In the genomic region with DNA sequence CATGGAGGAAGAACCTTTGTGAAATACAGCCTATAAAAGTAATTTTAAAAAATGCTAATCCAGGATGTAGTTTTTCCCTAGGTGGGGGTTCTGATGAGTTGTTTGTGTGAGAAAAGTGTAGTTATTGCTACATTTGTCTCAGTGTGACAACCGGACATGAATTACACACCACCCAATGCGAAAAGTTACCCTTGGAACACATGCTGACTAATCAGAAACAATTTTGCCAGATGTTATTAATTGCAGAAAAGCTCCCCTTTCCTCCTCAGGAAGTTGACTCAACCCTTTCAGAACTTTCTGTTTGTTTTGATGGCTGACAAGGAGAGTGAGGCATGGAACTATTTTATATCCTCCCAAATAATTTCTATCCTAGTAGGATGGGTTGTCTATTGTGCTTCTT, we compare ENCODE assay signal across 17 cellular contexts. TPM values are rescaled to one million over a fixed set of nuclear protein-coding genes. Genes with fewer than 3 reads are reported as not detected.
DNase-seq lines count a peak whose midpoint lies in the region; ATAC-seq, FAIRE-seq and TF ChIP-seq lines count a peak whose summit lies in the region.
"Had no signal": no experiment of that assay in that cellular context is flagged by ENCODE, and none has a peak within 500 bp of the region (broad histone marks: within the 10 kb centered on the region; RNA-seq: fewer than 3 reads in every experiment).

No MANE protein-coding gene starts in this region.

- peak; percentile 45 for DNase-seq in AG09319 (ENCODE audit: extremely low read depth, low read depth)
- DNase-seq in LHCN-M2 (ENCODE audit: low read depth) = peak; percentile 80
- peak; percentile 81 for DNase-seq in bronchial epithelial cell (ENCODE audit: low read depth)
- peak; percentile 32 for DNase-seq in kidney tubule cell (ENCODE audit: low spot score)
- DNase-seq in stimulated activated CD4-positive, alpha-beta T cell treated with anti-CD3 and anti-CD28 coated beads, Interleukin-12 subunit alpha, Interleukin-12 subunit beta, amount 100 ng/mL, for 4 hours = no peak
- DNase-seq in activated T-cell treated with anti-CD3 and anti-CD28 coated beads, Interleukin-2, amount 50 U/mL, for 72 hours = no peak
- no peak for DNase-seq in SHP77 (lab: John Stamatoyannopoulos, UW)
- DNase-seq: activated CD4-positive, alpha-beta T cell treated with anti-CD3 and anti-CD28 coated beads for 48 hours; activated T-cell treated with anti-CD3 and anti-CD28 coated beads, Interleukin-2, amount 50 U/mL, for 1 hour; kidney; NCI-H1694; NCI-H526 treated with DMSO at 0.1 percent for 48 hours; T-helper 2 cell had no signal

- no peaks in the 10 kb centered on the region for H3K27me3 ChIP-seq in bronchial epithelial cell (ENCODE audit: control insufficient read depth, insufficient read depth, low read length)

- peaks cover 19% of the 10 kb centered on the region for H3K27me3 Mint-ChIP-seq in activated T-cell treated with anti-CD3 and anti-CD28 coated beads, Interleukin-2, amount 50 U/mL, for 72 hours (ENCODE audit: low read depth)
- H3K27me3 Mint-ChIP-seq: B cell had no signal

- no peak for FAIRE-seq in bronchial epithelial cell (lab: Jason Lieb, UNC)
- FAIRE-seq: K562, kidney, RCC 7860 had no signal

- TF ChIP-seq CTCF in AG09319 (IDR thresholded peaks at IDR 0.05; ENCODE audit: low read depth, low read length) = no peak
- TF ChIP-seq CTCF in bronchial epithelial cell (IDR thresholded peaks at IDR 0.05; ENCODE audit: insufficient read depth, low read length, severe bottlenecking) = no peak

- H3K4me3 ChIP-seq in bronchial epithelial cell (ENCODE audit: low read depth, low read length) = no peak overlapping the region
- H3K4me3 ChIP-seq: K562 had no signal

- no peak overlapping the region for H3K4me3 Mint-ChIP-seq in activated T-cell treated with anti-CD3 and anti-CD28 coated beads, Interleukin-2, amount 50 U/mL, for 72 hours
- H3K4me3 Mint-ChIP-seq: B cell had no signal

- H3K4me1 Mint-ChIP-seq in activated T-cell treated with anti-CD3 and anti-CD28 coated beads, Interleukin-2, amount 50 U/mL, for 72 hours (ENCODE audit: low read depth) = peaks cover 6% of the 10 kb centered on the region
- H3K4me1 Mint-ChIP-seq: B cell had no signal

- no peak overlapping the region for H3K27ac Mint-ChIP-seq in activated T-cell treated with anti-CD3 and anti-CD28 coated beads, Interleukin-2, amount 50 U/mL, for 72 hours
- H3K27ac Mint-ChIP-seq: B cell had no signal

- H3K36me3 Mint-ChIP-seq in activated T-cell treated with anti-CD3 and anti-CD28 coated beads, Interleukin-2, amount 50 U/mL, for 72 hours (ENCODE audit: insufficient read depth in 2 of 2) = no peaks in the 10 kb centered on the region

- H3K36me3 ChIP-seq in bronchial epithelial cell (ENCODE audit: control insufficient read depth, insufficient read depth, low read length) = no peaks in the 10 kb centered on the region

- no peaks in the 10 kb centered on the region for H3K9me3 Mint-ChIP-seq in activated T-cell treated with anti-CD3 and anti-CD28 coated beads, Interleukin-2, amount 50 U/mL, for 72 hours

- no peak for ATAC-seq in GM19395 (IDR thresholded peaks at IDR 0.05; ENCODE audit: unreplicated experiment)
- no peak for ATAC-seq in activated T-cell treated with anti-CD3 and anti-CD28 coated beads, Interleukin-2, amount 50 U/mL, for 72 hours (replicated peaks in 1 of 2)
- ATAC-seq: K562 had no signal

RNA-seq across cellular contexts. Expression of gene EDA2R, which starts 38.1 kb away (rescaled TPM):
- total RNA-seq in LHCN-M2 (2014; rRNA removed) (27.2 and 27.8 TPM in 2 replicates), bronchial epithelial cell (3.8 and 5.3 TPM in 2 replicates)
- 8.3 TPM for polyA plus RNA-seq in LHCN-M2 (2012)
- total RNA-seq in activated T-cell treated with anti-CD3 and anti-CD28 coated beads, Interleukin-2, amount 50 U/mL, for 72 hours = 10 to 100 TPM in 1 of 2 donors, 1 to 10 TPM in 1; 9.5 to 10.5 TPM

Comparison
In these comparisons a context has a peak if more than half of its experiments do, and no peak if none do; other contexts are left out.
1. DNase-seq: peak in AG09319 (single experiment), LHCN-M2 (single experiment), bronchial epithelial cell (single experiment) and kidney tubule cell (single experiment); none in stimulated activated CD4-positive, alpha-beta T cell treated with anti-CD3 and anti-CD28 coated beads, Interleukin-12 subunit alpha, Interleukin-12 subunit beta, amount 100 ng/mL, for 4 hours (single experiment), activated T-cell treated with anti-CD3 and anti-CD28 coated beads, Interleukin-2, amount 50 U/mL, for 72 hours (0 of 2) and SHP77 (0 of 2).